8 cellular contexts compared by ENCODE assay signal in the genomic region with DNA sequence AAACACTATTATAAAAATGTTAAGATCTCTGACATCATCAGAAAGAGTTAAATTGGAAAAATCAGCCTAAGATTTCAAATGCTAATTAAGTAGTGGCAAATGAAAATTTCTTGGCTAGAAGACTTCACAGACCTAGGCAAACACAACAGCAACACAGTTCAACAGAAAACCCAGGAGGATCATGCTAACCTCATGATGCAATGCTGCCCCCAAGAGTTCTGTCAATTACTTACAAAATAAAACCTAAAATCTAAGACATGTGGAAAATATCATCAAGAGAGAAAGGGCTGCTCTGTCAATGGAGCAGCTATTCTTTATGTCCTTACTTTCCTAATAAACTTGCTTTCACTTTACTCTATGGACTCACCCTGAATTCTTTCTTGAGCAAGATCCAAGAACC. TPM values are rescaled to one million over a fixed set of nuclear protein-coding genes. Genes with fewer than 3 reads are reported as not detected.
DNase-seq lines count a peak whose midpoint lies in the region; ATAC-seq and TF ChIP-seq lines count a peak whose summit lies in the region.

No MANE protein-coding gene starts in this region.

- peaks cover 57% of the 10 kb centered on the region for H3K36me3 Mint-ChIP-seq in brain

- H3K27ac ChIP-seq in liver (ENCODE audit: low read depth in 1 of 2, low read length in 2 of 2) = no peak overlapping the region

- H3K4me1 Mint-ChIP-seq in brain = peaks cover 16% of the 10 kb centered on the region

- peak overlapping the region in 4 of 5 experiments; percentile 17 to 67 (median 44) for H3K27ac Mint-ChIP-seq in brain

- POLR2A ChIA-PET in AG04449 (lab: Yijun Ruan, JAX) = no interaction called here

- no peaks in the 10 kb centered on the region for H3K9me3 ChIP-seq in liver (ENCODE audit: control insufficient read depth in 4 of 4, low read length in 3 of 4)

- H3K27me3 ChIP-seq in liver (ENCODE audit: control insufficient read depth in 4 of 4, insufficient read depth in 4 of 4, low read length in 3 of 4) = no peaks in the 10 kb centered on the region

- DNase-seq in AG04449 (ENCODE audit: low read depth, low spot score) (no peak), GM03348 (ENCODE audit: low spot score) (peak; percentile 69), NCI-H748 treated with DMSO at 0.1 percent for 48 hours (lab: John Stamatoyannopoulos, UW) (peak; percentile 7)
- no peak for DNase-seq in NK-92 treated with Interleukin-12 subunit alpha and Interleukin-12 subunit beta, amount 100 ng/mL, for 24 hours (lab: John Stamatoyannopoulos, UW)

- TF ChIP-seq RAD21 in liver (IDR thresholded peaks at IDR 0.05) = peak; percentile 55 to 67

- no peaks in the 10 kb centered on the region for H3K9me3 Mint-ChIP-seq in brain

- no peaks in the 10 kb centered on the region for H3K4me1 ChIP-seq in liver (ENCODE audit: control insufficient read depth in 4 of 4, insufficient read depth in 4 of 4, low read length in 3 of 4)

- no peak overlapping the region for H3K4me3 Mint-ChIP-seq in brain

- H3K4me3 ChIP-seq in AG04449 (ENCODE audit: low read depth, low read length) (no peak overlapping the region), liver (ENCODE audit: low read depth in 1 of 3, low read length in 3 of 3) (no peak overlapping the region)

- H3K36me3 ChIP-seq in liver (ENCODE audit: control insufficient read depth in 4 of 4, insufficient read depth in 3 of 4, low read depth in 1 of 4, low read length in 3 of 4) = peaks cover 0 to 3% (median 1%) of the 10 kb centered on the region in 4 donors

- H3K27me3 Mint-ChIP-seq in brain = no peaks in the 10 kb centered on the region

- CTCF ChIA-PET in AG04449 (lab: Yijun Ruan, JAX) = interaction anchor here (0.9 to 4.2 kb wide), 6 partner anchors 10 to 822 kb away, joined by 3 to 25 read pairs (median 11); partner anchors contain the start of gene GRPR

- no peak for ATAC-seq in GM21576 (IDR thresholded peaks at IDR 0.05; ENCODE audit: unreplicated experiment)
- no peak for ATAC-seq in GM21529 (IDR thresholded peaks at IDR 0.05; ENCODE audit: unreplicated experiment)

- H3K9ac ChIP-seq in liver (ENCODE audit: low read depth in 1 of 2, low read length in 2 of 2) = no peak overlapping the region

- TF ChIP-seq CTCF in AG04449 (IDR thresholded peaks at IDR 0.05; ENCODE audit: insufficient read depth, low read length, missing control alignments) (peak; percentile 12), brain (conservative IDR thresholded peaks at IDR 0.05) (peak; percentile 69 to 71), liver (IDR thresholded peaks at IDR 0.05; ENCODE audit: low read depth, low read length, missing input control) (no peak)

TF ChIP-seq in liver, 16 proteins besides CTCF, POLR2A, EP300 and RAD21:
- TF ChIP-seq FOXA2 (IDR thresholded peaks at IDR 0.05) (no peak), NR2F2 (IDR thresholded peaks at IDR 0.05) (no peak), ATF3 (IDR thresholded peaks at IDR 0.05) (no peak), SP1 (IDR thresholded peaks at IDR 0.05) (no peak), ZBTB33 (IDR thresholded peaks at IDR 0.05) (no peak), MAX (IDR thresholded peaks at IDR 0.05) (no peak), GABPA (IDR thresholded peaks at IDR 0.05 in 1 of 2, conservative IDR thresholded peaks at IDR 0.05 in 1 of 2) (no peak), EGR1 (IDR thresholded peaks at IDR 0.05; ENCODE audit: low read depth in 2 of 2) (no peak), FOXA1 (IDR thresholded peaks at IDR 0.05) (no peak), HNF4A (conservative IDR thresholded peaks at IDR 0.05) (no peak), YY1 (IDR thresholded peaks at IDR 0.05) (no peak), HNF4G (IDR thresholded peaks at IDR 0.05) (no peak), TAF1 (conservative IDR thresholded peaks at IDR 0.05) (no peak), JUND (IDR thresholded peaks at IDR 0.05) (no peak), RXRA (IDR thresholded peaks at IDR 0.05) (no peak)
- TF ChIP-seq, protein P1, sequence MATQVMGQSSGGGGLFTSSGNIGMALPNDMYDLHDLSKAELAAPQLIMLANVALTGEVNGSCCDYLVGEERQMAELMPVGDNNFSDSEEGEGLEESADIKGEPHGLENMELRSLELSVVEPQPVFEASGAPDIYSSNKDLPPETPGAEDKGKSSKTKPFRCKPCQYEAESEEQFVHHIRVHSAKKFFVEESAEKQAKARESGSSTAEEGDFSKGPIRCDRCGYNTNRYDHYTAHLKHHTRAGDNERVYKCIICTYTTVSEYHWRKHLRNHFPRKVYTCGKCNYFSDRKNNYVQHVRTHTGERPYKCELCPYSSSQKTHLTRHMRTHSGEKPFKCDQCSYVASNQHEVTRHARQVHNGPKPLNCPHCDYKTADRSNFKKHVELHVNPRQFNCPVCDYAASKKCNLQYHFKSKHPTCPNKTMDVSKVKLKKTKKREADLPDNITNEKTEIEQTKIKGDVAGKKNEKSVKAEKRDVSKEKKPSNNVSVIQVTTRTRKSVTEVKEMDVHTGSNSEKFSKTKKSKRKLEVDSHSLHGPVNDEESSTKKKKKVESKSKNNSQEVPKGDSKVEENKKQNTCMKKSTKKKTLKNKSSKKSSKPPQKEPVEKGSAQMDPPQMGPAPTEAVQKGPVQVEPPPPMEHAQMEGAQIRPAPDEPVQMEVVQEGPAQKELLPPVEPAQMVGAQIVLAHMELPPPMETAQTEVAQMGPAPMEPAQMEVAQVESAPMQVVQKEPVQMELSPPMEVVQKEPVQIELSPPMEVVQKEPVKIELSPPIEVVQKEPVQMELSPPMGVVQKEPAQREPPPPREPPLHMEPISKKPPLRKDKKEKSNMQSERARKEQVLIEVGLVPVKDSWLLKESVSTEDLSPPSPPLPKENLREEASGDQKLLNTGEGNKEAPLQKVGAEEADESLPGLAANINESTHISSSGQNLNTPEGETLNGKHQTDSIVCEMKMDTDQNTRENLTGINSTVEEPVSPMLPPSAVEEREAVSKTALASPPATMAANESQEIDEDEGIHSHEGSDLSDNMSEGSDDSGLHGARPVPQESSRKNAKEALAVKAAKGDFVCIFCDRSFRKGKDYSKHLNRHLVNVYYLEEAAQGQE (IDR thresholded peaks at IDR 0.05) = no peak

RNA-seq across cellular contexts. Expression of gene S100G, which starts 21.0 kb away (rescaled TPM):
- polyA plus RNA-seq in brain (ENCODE audit: insufficient read depth, low read depth, low replicate concordance) (not detected), liver (not detected)
- total RNA-seq in liver = not detected

RNA-seq across cellular contexts. Expression of gene CTPS2, which starts 41.5 kb away (rescaled TPM):
- 13.2 TPM for polyA plus RNA-seq in brain (ENCODE audit: insufficient read depth, low read depth, low replicate concordance)
- total RNA-seq in liver = 10 to 100 TPM; 10.5 to 11.2 TPM
- polyA plus RNA-seq in liver = 1 to 10 TPM; 3.0 to 3.9 TPM

RNA-seq across cellular contexts. Expression of gene SYAP1, which starts 48.4 kb away (rescaled TPM):
- polyA plus RNA-seq in brain (ENCODE audit: insufficient read depth, low read depth, low replicate concordance) (13.5 TPM), liver (10 to 100 TPM in 1 of 2 donors, 1 to 10 TPM in 1; 9.6 to 29.0 TPM)
- total RNA-seq in liver = 10 to 100 TPM; 17.6 to 24.9 TPM

Comparison
In these comparisons a context has a peak if more than half of its experiments do, and no peak if none do; other contexts are left out.
1. DNase-seq: peak in GM03348 (single experiment) and NCI-H748 treated with DMSO at 0.1 percent for 48 hours (single experiment); none in AG04449 (single experiment) and NK-92 treated with Interleukin-12 subunit alpha and Interleukin-12 subunit beta, amount 100 ng/mL, for 24 hours (single experiment).